1 cellular context compared by ENCODE assay signal in genomic region chr1:211675230-211676105, GRCh38.
TF ChIP-seq lines count a peak whose summit lies in the region.

Gene NEK2, minus strand, starts transcription at chr1:211675621. Its CDS starts 142 bp downstream, at chr1:211675479.

TF ChIP-seq in HepG2, 621 proteins besides CTCF, POLR2A, EP300 and RAD21 (continued from another document and continues in another):
- no peak for TF ChIP-seq KIAA2018 (CRISPR knock-in tag; IDR thresholded peaks at IDR 0.05; ENCODE audit: borderline replicate concordance)
- TF ChIP-seq SP4 (CRISPR knock-in tag; IDR thresholded peaks at IDR 0.05) = peak; percentile 85
- peak; percentile 91 for TF ChIP-seq ERF (CRISPR knock-in tag; IDR thresholded peaks at IDR 0.05)
- peak; percentile 76; the same call in 1 of the 2 replicates for TF ChIP-seq ZFP1 (CRISPR knock-in tag; IDR thresholded peaks at IDR 0.05)
- TF ChIP-seq TERF1 (CRISPR knock-in tag; IDR thresholded peaks at IDR 0.05) = no peak
- no peak for TF ChIP-seq NFATC3 (CRISPR knock-in tag; IDR thresholded peaks at IDR 0.05)
- TF ChIP-seq NCOA5 (CRISPR knock-in tag; IDR thresholded peaks at IDR 0.05) = no peak
- TF ChIP-seq NR2F1 (CRISPR knock-in tag; IDR thresholded peaks at IDR 0.05) = peak; percentile 93 to 98
- no peak for TF ChIP-seq BATF2 (CRISPR knock-in tag; IDR thresholded peaks at IDR 0.05)
- peak; percentile 100 for TF ChIP-seq SAP130 (CRISPR knock-in tag; IDR thresholded peaks at IDR 0.05; ENCODE audit: low read depth)
- TF ChIP-seq NFE2L2 (IDR thresholded peaks at IDR 0.05; ENCODE audit: low read length) = no peak
- peak; percentile 71; the same call in 1 of the 2 replicates for TF ChIP-seq MNT (IDR thresholded peaks at IDR 0.05)
- TF ChIP-seq, protein P1, sequence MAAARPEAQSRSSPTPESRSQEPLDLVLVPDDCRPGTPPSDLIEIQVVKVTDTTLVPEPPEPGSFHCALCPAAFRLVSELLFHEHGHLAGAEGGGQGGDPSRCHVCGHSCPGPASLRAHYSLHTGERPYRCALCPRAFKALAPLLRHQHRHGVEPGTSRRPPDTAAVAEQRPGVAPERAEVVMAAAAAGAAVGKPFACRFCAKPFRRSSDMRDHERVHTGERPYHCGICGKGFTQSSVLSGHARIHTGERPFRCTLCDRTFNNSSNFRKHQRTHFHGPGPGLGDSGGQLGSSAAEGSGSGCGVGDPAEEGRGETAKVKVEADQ (CRISPR knock-in tag; IDR thresholded peaks at IDR 0.05; ENCODE audit: borderline replicate concordance) = peak; percentile 21; the same call in 1 of the 2 replicates
- TF ChIP-seq, protein P2, sequence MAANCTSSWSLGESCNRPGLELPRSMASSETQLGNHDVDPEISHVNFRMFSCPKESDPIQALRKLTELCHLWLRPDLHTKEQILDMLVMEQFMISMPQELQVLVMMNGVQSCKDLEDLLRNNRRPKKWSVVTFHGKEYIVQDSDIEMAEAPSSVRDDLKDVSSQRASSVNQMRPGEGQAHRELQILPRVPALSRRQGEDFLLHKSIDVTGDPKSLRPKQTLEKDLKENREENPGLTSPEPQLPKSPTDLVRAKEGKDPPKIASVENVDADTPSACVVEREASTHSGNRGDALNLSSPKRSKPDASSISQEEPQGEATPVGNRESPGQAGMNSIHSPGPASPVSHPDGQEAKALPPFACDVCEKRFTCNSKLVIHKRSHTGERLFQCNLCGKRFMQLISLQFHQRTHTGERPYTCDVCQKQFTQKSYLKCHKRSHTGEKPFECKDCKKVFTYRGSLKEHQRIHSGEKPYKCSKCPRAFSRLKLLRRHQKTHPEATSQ (CRISPR knock-in tag; IDR thresholded peaks at IDR 0.05; ENCODE audit: borderline replicate concordance) = no peak; the same call in 1 of the 2 replicates
- no peak for TF ChIP-seq ZNF33B (CRISPR knock-in tag; IDR thresholded peaks at IDR 0.05)
- no peak for TF ChIP-seq SSRP1 (CRISPR knock-in tag; IDR thresholded peaks at IDR 0.05)
- no peak for TF ChIP-seq ATF7-NPFF (CRISPR knock-in tag; IDR thresholded peaks at IDR 0.05; ENCODE audit: low read depth)
- peak; percentile 83 for TF ChIP-seq ZSCAN9 (CRISPR knock-in tag; IDR thresholded peaks at IDR 0.05; ENCODE audit: borderline replicate concordance)
- no peak for TF ChIP-seq HNRNPUL1 (IDR thresholded peaks at IDR 0.05; ENCODE audit: low read depth, low read length)
- peak; percentile 85 for TF ChIP-seq RCOR2 (CRISPR knock-in tag; IDR thresholded peaks at IDR 0.05)
- peak; percentile 64 for TF ChIP-seq GMEB2 (CRISPR knock-in tag; IDR thresholded peaks at IDR 0.05; ENCODE audit: low read depth)
- peak; percentile 75 for TF ChIP-seq GABPB1 (CRISPR knock-in tag; IDR thresholded peaks at IDR 0.05)
- TF ChIP-seq ZNF335 (CRISPR knock-in tag; IDR thresholded peaks at IDR 0.05) = peak; percentile 68; the same call in 1 of the 2 replicates
- TF ChIP-seq ZNF326 (CRISPR knock-in tag; IDR thresholded peaks at IDR 0.05; ENCODE audit: borderline replicate concordance) = no peak
- TF ChIP-seq ZNF761 (CRISPR knock-in tag; conservative IDR thresholded peaks at IDR 0.05) = peak; percentile 84
- TF ChIP-seq ZNF143 (CRISPR knock-in tag; IDR thresholded peaks at IDR 0.05) = peak; percentile 89
- no peak for TF ChIP-seq STAG1 (CRISPR knock-in tag; IDR thresholded peaks at IDR 0.05)
- TF ChIP-seq ZNF563 (CRISPR knock-in tag; IDR thresholded peaks at IDR 0.05) = peak; percentile 70; the same call in 1 of the 2 replicates
- no peak for TF ChIP-seq ZNF30 (CRISPR knock-in tag; IDR thresholded peaks at IDR 0.05)
- no peak for TF ChIP-seq MAZ (IDR thresholded peaks at IDR 0.05; ENCODE audit: borderline replicate concordance, low read depth, low read length)
- TF ChIP-seq MAZ (CRISPR knock-in tag; IDR thresholded peaks at IDR 0.05; ENCODE audit: low read depth) = no peak
- 0 out of 2 replicates have a peak, but pooled peaks have one; percentile 54 for TF ChIP-seq ARID2 (CRISPR knock-in tag; IDR thresholded peaks at IDR 0.05; ENCODE audit: borderline replicate concordance)
- TF ChIP-seq SNAPC5 (CRISPR knock-in tag; IDR thresholded peaks at IDR 0.05; ENCODE audit: borderline replicate concordance) = no peak; the same call in 1 of the 2 replicates
- TF ChIP-seq, protein P3, sequence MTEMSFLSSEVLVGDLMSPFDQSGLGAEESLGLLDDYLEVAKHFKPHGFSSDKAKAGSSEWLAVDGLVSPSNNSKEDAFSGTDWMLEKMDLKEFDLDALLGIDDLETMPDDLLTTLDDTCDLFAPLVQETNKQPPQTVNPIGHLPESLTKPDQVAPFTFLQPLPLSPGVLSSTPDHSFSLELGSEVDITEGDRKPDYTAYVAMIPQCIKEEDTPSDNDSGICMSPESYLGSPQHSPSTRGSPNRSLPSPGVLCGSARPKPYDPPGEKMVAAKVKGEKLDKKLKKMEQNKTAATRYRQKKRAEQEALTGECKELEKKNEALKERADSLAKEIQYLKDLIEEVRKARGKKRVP (CRISPR knock-in tag; IDR thresholded peaks at IDR 0.05) = peak in 1 of 2 experiments; percentile 74; a peak in 2 of 4 replicates
- no peak for TF ChIP-seq NR3C1 (CRISPR knock-in tag; IDR thresholded peaks at IDR 0.05)
- peak; percentile 99 for TF ChIP-seq JUN (CRISPR knock-in tag; IDR thresholded peaks at IDR 0.05)
- peak; percentile 93 for TF ChIP-seq NCOR1 (IDR thresholded peaks at IDR 0.05; ENCODE audit: borderline replicate concordance, low read length)
- TF ChIP-seq ZNF317 (CRISPR knock-in tag; IDR thresholded peaks at IDR 0.05) = no peak
- TF ChIP-seq ZNF644 (CRISPR knock-in tag; IDR thresholded peaks at IDR 0.05; ENCODE audit: low read depth) = peak; percentile 44; the same call in 1 of the 2 replicates
- TF ChIP-seq ETV5 (CRISPR knock-in tag; IDR thresholded peaks at IDR 0.05; ENCODE audit: borderline replicate concordance) = peak; percentile 48; the same call in 1 of the 2 replicates
- no peak for TF ChIP-seq ZUFSP (CRISPR knock-in tag; IDR thresholded peaks at IDR 0.05; ENCODE audit: borderline replicate concordance)
- no peak for TF ChIP-seq ZNF564 (CRISPR knock-in tag; IDR thresholded peaks at IDR 0.05)
